8 cellular contexts compared by ENCODE assay signal in the genomic region with DNA sequence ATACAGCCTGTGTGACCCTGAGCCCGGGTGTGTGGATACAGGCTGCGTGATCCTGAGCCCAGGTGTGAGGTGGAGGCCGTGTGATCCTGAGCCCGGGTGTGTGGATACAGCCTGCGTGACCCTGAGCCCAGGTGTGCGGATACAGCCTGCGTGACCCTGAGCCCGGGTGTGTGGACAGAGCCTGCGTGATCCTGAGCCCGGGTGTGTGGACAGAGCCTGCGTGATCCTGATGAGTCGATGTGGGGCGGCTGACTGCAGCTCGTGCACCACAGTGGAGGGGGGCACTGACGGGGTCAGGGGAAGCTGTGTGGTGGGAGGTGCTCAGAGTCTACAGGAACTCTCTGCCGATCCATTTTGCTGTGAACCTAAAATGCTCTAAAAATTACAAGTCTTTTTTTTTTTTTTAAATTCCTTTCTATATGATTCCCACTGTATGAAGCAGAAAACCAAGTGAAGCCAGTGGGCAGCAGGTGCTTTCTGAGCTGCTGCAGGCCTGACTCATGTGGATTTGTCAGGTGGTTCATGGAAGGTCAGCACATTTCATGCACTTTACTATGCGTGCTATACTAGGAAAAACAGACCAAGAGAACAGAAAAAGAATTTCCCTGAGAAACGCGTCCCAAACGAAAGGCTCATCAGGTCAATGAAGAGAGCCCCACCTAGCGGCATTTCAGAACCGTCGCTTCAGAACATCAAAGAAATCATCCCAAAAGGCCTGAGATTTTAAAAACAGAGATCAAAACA. TPM values are rescaled to one million over a fixed set of nuclear protein-coding genes. Genes with fewer than 3 reads are reported as not detected.
A peak's percentile ranks its signal among the peaks of the same experiment; 100 is the strongest.
DNase-seq lines count a peak whose midpoint lies in the region; ATAC-seq and TF ChIP-seq lines count a peak whose summit lies in the region.

No MANE protein-coding gene starts in this region.

- H3K4me1 ChIP-seq in breast epithelium (no peaks in the 10 kb centered on the region), upper lobe of left lung (peaks cover 0 to 16% (median 10%) of the 10 kb centered on the region in 4 donors)

- H3K27ac ChIP-seq in breast epithelium = no peak overlapping the region
- H3K27ac ChIP-seq in upper lobe of left lung = no peak overlapping the region

- H3K4me3 ChIP-seq in breast epithelium = no peak overlapping the region
- H3K4me3 ChIP-seq in upper lobe of left lung = no peak overlapping the region

- intact Hi-C loops in breast epithelium (cut with DNase I; ENCODE audit: low total_unique reads) = no loop called here

- 75% methylated on average over 22 to 23 of the region's 23 CpGs for WGBS in upper lobe of left lung, 2 donors

- no peaks in the 10 kb centered on the region for H3K9me3 ChIP-seq in breast epithelium
- H3K9me3 ChIP-seq in upper lobe of left lung = no peaks in the 10 kb centered on the region

- H3K27me3 ChIP-seq in breast epithelium (no peaks in the 10 kb centered on the region), upper lobe of left lung (no peaks in the 10 kb centered on the region)

- TF ChIP-seq POLR2A in breast epithelium (IDR thresholded peaks at IDR 0.05) (no peak), upper lobe of left lung (IDR thresholded peaks at IDR 0.05) (no peak)

- H3K36me3 ChIP-seq in breast epithelium (no peaks in the 10 kb centered on the region), upper lobe of left lung (peaks cover 0 to 8% (median 0%) of the 10 kb centered on the region in 4 donors)

- peak in 2 of 3 donors; percentile 37 to 46 for TF ChIP-seq CTCF in breast epithelium (IDR thresholded peaks at IDR 0.05)
- TF ChIP-seq CTCF in upper lobe of left lung (IDR thresholded peaks at IDR 0.05) = peak in 5 of 6 experiments; percentile 36 to 44 (median 37)

- ATAC-seq in upper lobe of left lung (ENCODE audit: low FRiP score in 2 of 2) (peak in 1 of 2 donors; percentile 41), HG03342 (IDR thresholded peaks at IDR 0.05; ENCODE audit: unreplicated experiment) (no peak), HG03565 (IDR thresholded peaks at IDR 0.05; ENCODE audit: unreplicated experiment) (no peak)

- TF ChIP-seq EP300 in upper lobe of left lung (IDR thresholded peaks at IDR 0.05) = no peak

- DNase-seq in activated CD4-positive, alpha-beta T cell treated with anti-CD3 and anti-CD28 coated beads for 48 hours = peak; percentile 27
- no peak for DNase-seq in activated CD4-positive, alpha-beta T cell treated with anti-CD3 and anti-CD28 coated beads, Interleukin-2, amount 50 U/mL, for 1 hour
- peak; percentile 54 for DNase-seq in NCI-H2227 treated with DMSO at 0.1 percent for 48 hours (lab: John Stamatoyannopoulos, UW)
- no peak for DNase-seq in breast epithelium (ENCODE audit: low spot score in 2 of 2)
- DNase-seq in left kidney (ENCODE audit: low read depth, low spot score) = peak; percentile 82
- DNase-seq in upper lobe of left lung = peak in 1 of 2 donors; percentile 58

RNA-seq across cellular contexts. Expression of gene BRF1, which starts 19.3 kb away (rescaled TPM):
- total RNA-seq in breast epithelium = 10 to 100 TPM; 30.2 to 45.6 (median 38.6) TPM
- 100 to 1,000 TPM in 1 of 6 donors, 10 to 100 TPM in 5; 38.6 to 195 (median 52.7) TPM for total RNA-seq in upper lobe of left lung

RNA-seq across cellular contexts. Expression of gene PACS2, which starts 33.0 kb away (rescaled TPM):
- total RNA-seq in breast epithelium (10 to 100 TPM; 46.0 to 70.9 (median 67.8) TPM), upper lobe of left lung (100 to 1,000 TPM in 2 of 6 donors, 10 to 100 TPM in 4; 53.4 to 204 (median 86.5) TPM)

RNA-seq across cellular contexts. Expression of gene BTBD6, which starts 33.2 kb away (rescaled TPM):
- 10 to 100 TPM; 37.0 to 86.1 (median 41.0) TPM for total RNA-seq in breast epithelium
- total RNA-seq in upper lobe of left lung = 10 to 100 TPM; 36.4 to 71.7 (median 49.8) TPM

Comparison
In these comparisons a context has a peak if more than half of its experiments do, and no peak if none do; other contexts are left out.
1. DNase-seq: peak in activated CD4-positive, alpha-beta T cell treated with anti-CD3 and anti-CD28 coated beads for 48 hours (single experiment), NCI-H2227 treated with DMSO at 0.1 percent for 48 hours (single experiment) and left kidney (single experiment); none in activated CD4-positive, alpha-beta T cell treated with anti-CD3 and anti-CD28 coated beads, Interleukin-2, amount 50 U/mL, for 1 hour (single experiment) and breast epithelium (0 of 2).